1 cellular context compared by ENCODE assay signal in the genomic region with DNA sequence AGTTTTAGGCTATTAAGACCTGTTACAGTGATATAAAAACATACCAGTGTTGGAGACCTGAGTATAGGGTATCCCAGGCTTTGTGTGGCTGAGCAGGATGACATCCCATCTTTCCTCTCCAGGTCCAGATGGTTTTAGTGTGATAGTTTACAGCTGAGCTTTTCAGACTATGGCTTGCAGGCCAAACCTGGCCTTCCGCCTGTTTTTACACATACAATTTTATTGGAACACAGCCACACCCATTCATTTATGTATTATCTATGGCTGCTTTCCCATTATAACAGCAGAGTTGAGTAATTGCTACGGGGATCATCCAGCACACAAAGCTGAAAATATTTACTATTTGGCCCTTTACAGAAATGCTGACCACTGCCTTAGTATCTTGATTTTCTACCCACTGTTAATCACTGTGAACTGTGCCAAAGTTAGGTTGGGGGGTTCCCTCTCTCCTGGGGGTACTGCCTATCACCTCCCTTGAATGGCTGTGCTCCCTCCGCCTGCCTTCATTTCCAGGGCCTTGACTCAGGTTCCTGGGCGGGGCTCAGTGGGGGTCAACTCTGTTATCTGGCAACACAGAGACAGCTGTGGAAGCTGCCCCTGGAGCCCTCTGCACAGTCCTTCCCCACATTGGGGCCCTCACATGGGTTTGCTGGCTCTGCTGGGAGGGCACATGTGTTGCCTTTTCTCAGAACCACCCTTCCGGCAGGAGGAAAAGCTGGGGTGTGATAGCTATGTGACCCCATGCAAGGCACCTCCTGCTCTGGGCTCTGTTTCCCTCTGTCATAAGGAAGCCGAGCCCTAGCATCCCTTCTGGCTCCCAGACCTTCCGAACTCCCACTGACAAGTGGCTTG.
A peak's percentile ranks its signal among the peaks of the same experiment; 100 is the strongest.
TF ChIP-seq lines count a peak whose summit lies in the region.

No MANE protein-coding gene starts in this region.

TF ChIP-seq in K562, 482 proteins besides CTCF, POLR2A, EP300 and RAD21 (continued from another document and continues in another):
- TF ChIP-seq ZNF780A (CRISPR knock-in tag; IDR thresholded peaks at IDR 0.05) (no peak), RBM17 (IDR thresholded peaks at IDR 0.05; ENCODE audit: borderline replicate concordance, low read depth, low read length) (no peak), RAD51 (IDR thresholded peaks at IDR 0.05; ENCODE audit: borderline replicate concordance, low read depth) (no peak), MAFF (IDR thresholded peaks at IDR 0.05; ENCODE audit: low read length) (no peak; the same call in 1 of the 2 replicates), DMBX1 (CRISPR knock-in tag; IDR thresholded peaks at IDR 0.05; ENCODE audit: borderline replicate concordance) (peak; percentile 92), MTA2 (IDR thresholded peaks at IDR 0.05; ENCODE audit: low read depth) (peak; percentile 66), ZNF143 (CRISPR knock-in tag; IDR thresholded peaks at IDR 0.05) (no peak), ZBTB5 (IDR thresholded peaks at IDR 0.05) (no peak), ADNP (tag; IDR thresholded peaks at IDR 0.05) (no peak), PURB (CRISPR knock-in tag; IDR thresholded peaks at IDR 0.05; ENCODE audit: low read depth) (no peak), CHCHD3 (CRISPR knock-in tag; IDR thresholded peaks at IDR 0.05) (no peak), KAT8 (IDR thresholded peaks at IDR 0.05; ENCODE audit: low read depth) (no peak), DPF2 (IDR thresholded peaks at IDR 0.05) (peak; percentile 88), NFE2 (IDR thresholded peaks at IDR 0.05; ENCODE audit: low read depth) (no peak), MYBL2 (IDR thresholded peaks at IDR 0.05; ENCODE audit: low read depth) (no peak), MYBL2 (CRISPR knock-in tag; IDR thresholded peaks at IDR 0.05; ENCODE audit: borderline replicate concordance) (no peak), JUN (IDR thresholded peaks at IDR 0.05; ENCODE audit: borderline replicate concordance, low read depth, low read length) (peak; percentile 25; the same call in 1 of the 2 replicates), JUN (CRISPR knock-in tag; IDR thresholded peaks at IDR 0.05; ENCODE audit: borderline replicate concordance) (no peak), NEUROD1 (IDR thresholded peaks at IDR 0.05; ENCODE audit: borderline replicate concordance, low read depth, low read length, partially characterized antibody) (peak; percentile 50), TCF7 (IDR thresholded peaks at IDR 0.05; ENCODE audit: borderline replicate concordance) (no peak), EWSR1 (IDR thresholded peaks at IDR 0.05; ENCODE audit: borderline replicate concordance, low read depth, partially characterized antibody) (no peak), XRCC5 (IDR thresholded peaks at IDR 0.05; ENCODE audit: low read depth, low read length) (peak; percentile 76; the same call in 1 of the 2 replicates), PHB2 (IDR thresholded peaks at IDR 0.05; ENCODE audit: low read depth) (peak; percentile 45; the same call in 1 of the 2 replicates), ZBTB1 (CRISPR knock-in tag; IDR thresholded peaks at IDR 0.05; ENCODE audit: borderline replicate concordance, low read depth) (no peak), NFRKB (IDR thresholded peaks at IDR 0.05; ENCODE audit: low read depth) (no peak), FOXP4 (CRISPR knock-in tag; IDR thresholded peaks at IDR 0.05; ENCODE audit: borderline replicate concordance) (no peak; the same call in 1 of the 2 replicates), ZNF239 (CRISPR knock-in tag; IDR thresholded peaks at IDR 0.05) (peak; percentile 37; the same call in 1 of the 2 replicates), CHD4 (IDR thresholded peaks at IDR 0.05; ENCODE audit: insufficient read depth, insufficient replicate concordance, low read depth, low read length, poor library complexity, severe bottlenecking) (no peak), DDX20 (tag; IDR thresholded peaks at IDR 0.05; ENCODE audit: low read depth) (no peak), HNRNPK (IDR thresholded peaks at IDR 0.05; ENCODE audit: low read depth, low read length, poor library complexity, severe bottlenecking) (no peak), ZNF124 (CRISPR knock-in tag; IDR thresholded peaks at IDR 0.05) (no peak), ID3 (CRISPR knock-in tag; IDR thresholded peaks at IDR 0.05) (no peak), ID3 (tag; IDR thresholded peaks at IDR 0.05) (no peak), TRIM28 (IDR thresholded peaks at IDR 0.05) (peak; percentile 58; the same call in 1 of the 2 replicates), ZNF57 (CRISPR knock-in tag; IDR thresholded peaks at IDR 0.05) (no peak), SMAD2 (IDR thresholded peaks at IDR 0.05; ENCODE audit: low read depth, low read length) (no peak), ZNF354B (CRISPR knock-in tag; IDR thresholded peaks at IDR 0.05) (no peak), NFIC (IDR thresholded peaks at IDR 0.05) (peak; percentile 84), SMAD4 (CRISPR knock-in tag; conservative IDR thresholded peaks at IDR 0.05) (peak; percentile 94), CBX2 (IDR thresholded peaks at IDR 0.05; ENCODE audit: insufficient read depth, low read length, poor library complexity, severe bottlenecking) (no peak), FOXK1 (CRISPR knock-in tag; IDR thresholded peaks at IDR 0.05; ENCODE audit: borderline replicate concordance) (no peak), NCOR1 (IDR thresholded peaks at IDR 0.05) (peak; percentile 94), MCM2 (IDR thresholded peaks at IDR 0.05; ENCODE audit: low read depth) (no peak)
- TF ChIP-seq, protein P1, sequence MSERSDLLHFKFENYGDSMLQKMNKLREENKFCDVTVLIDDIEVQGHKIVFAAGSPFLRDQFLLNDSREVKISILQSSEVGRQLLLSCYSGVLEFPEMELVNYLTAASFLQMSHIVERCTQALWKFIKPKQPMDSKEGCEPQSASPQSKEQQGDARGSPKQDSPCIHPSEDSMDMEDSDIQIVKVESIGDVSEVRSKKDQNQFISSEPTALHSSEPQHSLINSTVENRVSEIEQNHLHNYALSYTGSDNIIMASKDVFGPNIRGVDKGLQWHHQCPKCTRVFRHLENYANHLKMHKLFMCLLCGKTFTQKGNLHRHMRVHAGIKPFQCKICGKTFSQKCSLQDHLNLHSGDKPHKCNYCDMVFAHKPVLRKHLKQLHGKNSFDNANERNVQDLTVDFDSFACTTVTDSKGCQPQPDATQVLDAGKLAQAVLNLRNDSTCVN (CRISPR knock-in tag; IDR thresholded peaks at IDR 0.05) = no peak
- TF ChIP-seq, protein P2, sequence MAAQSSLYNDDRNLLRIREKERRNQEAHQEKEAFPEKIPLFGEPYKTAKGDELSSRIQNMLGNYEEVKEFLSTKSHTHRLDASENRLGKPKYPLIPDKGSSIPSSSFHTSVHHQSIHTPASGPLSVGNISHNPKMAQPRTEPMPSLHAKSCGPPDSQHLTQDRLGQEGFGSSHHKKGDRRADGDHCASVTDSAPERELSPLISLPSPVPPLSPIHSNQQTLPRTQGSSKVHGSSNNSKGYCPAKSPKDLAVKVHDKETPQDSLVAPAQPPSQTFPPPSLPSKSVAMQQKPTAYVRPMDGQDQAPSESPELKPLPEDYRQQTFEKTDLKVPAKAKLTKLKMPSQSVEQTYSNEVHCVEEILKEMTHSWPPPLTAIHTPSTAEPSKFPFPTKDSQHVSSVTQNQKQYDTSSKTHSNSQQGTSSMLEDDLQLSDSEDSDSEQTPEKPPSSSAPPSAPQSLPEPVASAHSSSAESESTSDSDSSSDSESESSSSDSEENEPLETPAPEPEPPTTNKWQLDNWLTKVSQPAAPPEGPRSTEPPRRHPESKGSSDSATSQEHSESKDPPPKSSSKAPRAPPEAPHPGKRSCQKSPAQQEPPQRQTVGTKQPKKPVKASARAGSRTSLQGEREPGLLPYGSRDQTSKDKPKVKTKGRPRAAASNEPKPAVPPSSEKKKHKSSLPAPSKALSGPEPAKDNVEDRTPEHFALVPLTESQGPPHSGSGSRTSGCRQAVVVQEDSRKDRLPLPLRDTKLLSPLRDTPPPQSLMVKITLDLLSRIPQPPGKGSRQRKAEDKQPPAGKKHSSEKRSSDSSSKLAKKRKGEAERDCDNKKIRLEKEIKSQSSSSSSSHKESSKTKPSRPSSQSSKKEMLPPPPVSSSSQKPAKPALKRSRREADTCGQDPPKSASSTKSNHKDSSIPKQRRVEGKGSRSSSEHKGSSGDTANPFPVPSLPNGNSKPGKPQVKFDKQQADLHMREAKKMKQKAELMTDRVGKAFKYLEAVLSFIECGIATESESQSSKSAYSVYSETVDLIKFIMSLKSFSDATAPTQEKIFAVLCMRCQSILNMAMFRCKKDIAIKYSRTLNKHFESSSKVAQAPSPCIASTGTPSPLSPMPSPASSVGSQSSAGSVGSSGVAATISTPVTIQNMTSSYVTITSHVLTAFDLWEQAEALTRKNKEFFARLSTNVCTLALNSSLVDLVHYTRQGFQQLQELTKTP (IDR thresholded peaks at IDR 0.05; ENCODE audit: low read depth in 1 of 2, partially characterized antibody in 2 of 2) = no peak
- TF ChIP-seq, protein P3, sequence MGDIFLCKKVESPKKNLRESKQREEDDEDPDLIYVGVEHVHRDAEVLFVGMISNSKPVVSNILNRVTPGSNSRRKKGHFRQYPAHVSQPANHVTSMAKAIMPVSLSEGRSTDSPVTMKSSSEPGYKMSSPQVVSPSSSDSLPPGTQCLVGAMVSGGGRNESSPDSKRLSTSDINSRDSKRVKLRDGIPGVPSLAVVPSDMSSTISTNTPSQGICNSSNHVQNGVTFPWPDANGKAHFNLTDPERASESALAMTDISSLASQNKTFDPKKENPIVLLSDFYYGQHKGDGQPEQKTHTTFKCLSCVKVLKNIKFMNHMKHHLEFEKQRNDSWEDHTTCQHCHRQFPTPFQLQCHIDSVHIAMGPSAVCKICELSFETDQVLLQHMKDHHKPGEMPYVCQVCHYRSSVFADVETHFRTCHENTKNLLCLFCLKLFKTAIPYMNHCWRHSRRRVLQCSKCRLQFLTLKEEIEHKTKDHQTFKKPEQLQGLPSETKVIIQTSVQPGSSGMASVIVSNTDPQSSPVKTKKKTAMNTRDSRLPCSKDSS (IDR thresholded peaks at IDR 0.05; ENCODE audit: low read depth, partially characterized antibody) = no peak
- TF ChIP-seq, protein P4, sequence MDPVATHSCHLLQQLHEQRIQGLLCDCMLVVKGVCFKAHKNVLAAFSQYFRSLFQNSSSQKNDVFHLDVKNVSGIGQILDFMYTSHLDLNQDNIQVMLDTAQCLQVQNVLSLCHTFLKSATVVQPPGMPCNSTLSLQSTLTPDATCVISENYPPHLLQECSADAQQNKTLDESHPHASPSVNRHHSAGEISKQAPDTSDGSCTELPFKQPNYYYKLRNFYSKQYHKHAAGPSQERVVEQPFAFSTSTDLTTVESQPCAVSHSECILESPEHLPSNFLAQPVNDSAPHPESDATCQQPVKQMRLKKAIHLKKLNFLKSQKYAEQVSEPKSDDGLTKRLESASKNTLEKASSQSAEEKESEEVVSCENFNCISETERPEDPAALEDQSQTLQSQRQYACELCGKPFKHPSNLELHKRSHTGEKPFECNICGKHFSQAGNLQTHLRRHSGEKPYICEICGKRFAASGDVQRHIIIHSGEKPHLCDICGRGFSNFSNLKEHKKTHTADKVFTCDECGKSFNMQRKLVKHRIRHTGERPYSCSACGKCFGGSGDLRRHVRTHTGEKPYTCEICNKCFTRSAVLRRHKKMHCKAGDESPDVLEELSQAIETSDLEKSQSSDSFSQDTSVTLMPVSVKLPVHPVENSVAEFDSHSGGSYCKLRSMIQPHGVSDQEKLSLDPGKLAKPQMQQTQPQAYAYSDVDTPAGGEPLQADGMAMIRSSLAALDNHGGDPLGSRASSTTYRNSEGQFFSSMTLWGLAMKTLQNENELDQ (CRISPR knock-in tag; IDR thresholded peaks at IDR 0.05; ENCODE audit: borderline replicate concordance) = no peak
- TF ChIP-seq, protein P5, sequence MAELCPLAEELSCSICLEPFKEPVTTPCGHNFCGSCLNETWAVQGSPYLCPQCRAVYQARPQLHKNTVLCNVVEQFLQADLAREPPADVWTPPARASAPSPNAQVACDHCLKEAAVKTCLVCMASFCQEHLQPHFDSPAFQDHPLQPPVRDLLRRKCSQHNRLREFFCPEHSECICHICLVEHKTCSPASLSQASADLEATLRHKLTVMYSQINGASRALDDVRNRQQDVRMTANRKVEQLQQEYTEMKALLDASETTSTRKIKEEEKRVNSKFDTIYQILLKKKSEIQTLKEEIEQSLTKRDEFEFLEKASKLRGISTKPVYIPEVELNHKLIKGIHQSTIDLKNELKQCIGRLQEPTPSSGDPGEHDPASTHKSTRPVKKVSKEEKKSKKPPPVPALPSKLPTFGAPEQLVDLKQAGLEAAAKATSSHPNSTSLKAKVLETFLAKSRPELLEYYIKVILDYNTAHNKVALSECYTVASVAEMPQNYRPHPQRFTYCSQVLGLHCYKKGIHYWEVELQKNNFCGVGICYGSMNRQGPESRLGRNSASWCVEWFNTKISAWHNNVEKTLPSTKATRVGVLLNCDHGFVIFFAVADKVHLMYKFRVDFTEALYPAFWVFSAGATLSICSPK (IDR thresholded peaks at IDR 0.05; ENCODE audit: borderline replicate concordance) = no peak
- TF ChIP-seq, protein P6, sequence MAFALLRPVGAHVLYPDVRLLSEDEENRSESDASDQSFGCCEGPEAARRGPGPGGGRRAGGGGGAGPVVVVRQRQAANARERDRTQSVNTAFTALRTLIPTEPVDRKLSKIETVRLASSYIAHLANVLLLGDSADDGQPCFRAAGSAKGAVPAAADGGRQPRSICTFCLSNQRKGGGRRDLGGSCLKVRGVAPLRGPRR (CRISPR knock-in tag; IDR thresholded peaks at IDR 0.05) = no peak
